ENCODE assay signal across 13 cellular contexts in genomic region chr9:3931996-3932906, GRCh38.
DNase-seq lines count a peak whose midpoint lies in the region; ATAC-seq and TF ChIP-seq lines count a peak whose summit lies in the region.
"Had no signal": no experiment of that assay in that cellular context is flagged by ENCODE, and none has a peak within 500 bp of the region (broad histone marks: within the 10 kb centered on the region; RNA-seq: fewer than 3 reads in every experiment).

No MANE protein-coding gene starts in this region.

- no peaks in the 10 kb centered on the region for H3K36me3 Mint-ChIP-seq in CD14-positive monocyte

- peaks cover 8% of the 10 kb centered on the region for H3K36me3 ChIP-seq in osteoblast (ENCODE audit: insufficient read depth, low read length)
- H3K36me3 ChIP-seq: suprapubic skin had no signal

- peaks cover 14% of the 10 kb centered on the region for H3K4me1 ChIP-seq in osteoblast (ENCODE audit: insufficient read depth, low read length)
- H3K4me1 ChIP-seq: suprapubic skin had no signal

- no peak for TF ChIP-seq CTCF in astrocyte of the spinal cord (IDR thresholded peaks at IDR 0.05; ENCODE audit: low read depth, low read length)
- no peak for TF ChIP-seq CTCF in osteoblast (IDR thresholded peaks at IDR 0.05; ENCODE audit: extremely low read depth, low read depth, low read length)
- no peak for TF ChIP-seq CTCF in CD14-positive monocyte (IDR thresholded peaks at IDR 0.05)

- peaks cover 0 to 4% (median 2%) of the 10 kb centered on the region in 3 donors for H3K27me3 Mint-ChIP-seq in CD14-positive monocyte (ENCODE audit: low read depth in 3 of 3)

- H3K4me3 Mint-ChIP-seq in CD14-positive monocyte, result no peak overlapping the region

- intact Hi-C loops in CD14-positive monocyte (cut with micrococcal nuclease), result no loop called here
- intact Hi-C loops in Right ventricle myocardium superior (cut with DNase I), result no loop called here

- in situ Hi-C loops in astrocyte of the spinal cord (cut with HindIII; ENCODE audit: low sequenced_read_pairs), result no loop called here

- H3K79me2 ChIP-seq in osteoblast (ENCODE audit: insufficient read depth, low read length), result no peaks in the 10 kb centered on the region

- no peaks in the 10 kb centered on the region for H3K9me3 ChIP-seq in osteoblast (ENCODE audit: low read depth, low read length)
- H3K9me3 ChIP-seq: suprapubic skin had no signal

- H3K4me2 ChIP-seq in osteoblast (ENCODE audit: insufficient read depth, low read length), result no peak overlapping the region

- POLR2A ChIA-PET in HEK293T (lab: Yijun Ruan, JAX), result no interaction called here

- ATAC-seq in Right ventricle myocardium superior (ENCODE audit: poor library complexity), result no peak

- no peak overlapping the region for H2AFZ ChIP-seq in osteoblast (ENCODE audit: low read length)

- no peaks in the 10 kb centered on the region for H4K20me1 ChIP-seq in osteoblast (ENCODE audit: insufficient read depth, low read length)

- H3K4me1 Mint-ChIP-seq in CD14-positive monocyte, result no peaks in the 10 kb centered on the region

- no peak overlapping the region for H3K27ac Mint-ChIP-seq in CD14-positive monocyte

- H3K27me3 ChIP-seq in osteoblast (ENCODE audit: insufficient read depth, low read length), result no peaks in the 10 kb centered on the region
- H3K27me3 ChIP-seq: suprapubic skin had no signal

- peaks cover 0 to 3% (median 0%) of the 10 kb centered on the region in 7 donors for H3K9me3 Mint-ChIP-seq in CD14-positive monocyte

- CTCF ChIA-PET in HEK293T (lab: Yijun Ruan, JAX), result no interaction called here

- H3K4me3 ChIP-seq in astrocyte of the spinal cord (ENCODE audit: low read depth, low read length), result no peak overlapping the region
- H3K4me3 ChIP-seq in osteoblast (ENCODE audit: insufficient read depth, low read length), result no peak overlapping the region
- H3K4me3 ChIP-seq: suprapubic skin had no signal

- DNase-seq in ELR (ENCODE audit: low read depth) (peak; percentile 74), HT1080 (ENCODE audit: low read depth) (peak; percentile 10), astrocyte of the spinal cord (ENCODE audit: low read depth, low spot score) (peak; percentile 44), osteoblast (ENCODE audit: insufficient read length, low spot score, missing footprints) (peak; percentile 78), CD14-positive monocyte (ENCODE audit: low spot score) (no peak), Right ventricle myocardium superior (no peak), HEK293T (ENCODE audit: extremely low spot score) (no peak)
- DNase-seq: activated CD8-positive, alpha-beta memory T cell treated with anti-CD3 and anti-CD28 coated beads, Interleukin-2, amount 50 U/mL, for 48 hours; erythroblast; NCI-H1092; NCI-H69; SHP77 had no signal

- H3K27ac ChIP-seq in osteoblast (ENCODE audit: low read depth, low read length), result peak overlapping the region; percentile 19
- H3K27ac ChIP-seq: suprapubic skin had no signal

TF ChIP-seq in HEK293T, 16 proteins besides CTCF, POLR2A, EP300 and RAD21:
- TF ChIP-seq LEF1 (IDR thresholded peaks at IDR 0.05; ENCODE audit: borderline replicate concordance) (no peak), SUZ12 (IDR thresholded peaks at IDR 0.05) (no peak), ZNF384 (IDR thresholded peaks at IDR 0.05) (no peak), BHLHE40 (IDR thresholded peaks at IDR 0.05; ENCODE audit: borderline replicate concordance) (no peak), FOXA1 (IDR thresholded peaks at IDR 0.05) (no peak), ELF4 (IDR thresholded peaks at IDR 0.05) (no peak), NFRKB (IDR thresholded peaks at IDR 0.05) (no peak), CTBP1 (IDR thresholded peaks at IDR 0.05; ENCODE audit: borderline replicate concordance) (no peak), HDGF (IDR thresholded peaks at IDR 0.05; ENCODE audit: borderline replicate concordance) (no peak), FOXM1 (IDR thresholded peaks at IDR 0.05; ENCODE audit: borderline replicate concordance) (no peak), L3MBTL2 (conservative IDR thresholded peaks at IDR 0.05) (no peak), TARDBP (IDR thresholded peaks at IDR 0.05) (no peak), PKNOX1 (IDR thresholded peaks at IDR 0.05) (no peak), SP1 (IDR thresholded peaks at IDR 0.05) (no peak)
TF ChIP-seq in HEK293T: peak in this region for 0.

Comparison
In these comparisons a context has a peak if more than half of its experiments do, and no peak if none do; other contexts are left out.
1. DNase-seq: peak in ELR (single experiment), HT1080 (single experiment), astrocyte of the spinal cord (single experiment) and osteoblast (single experiment); none in CD14-positive monocyte (single experiment), Right ventricle myocardium superior (single experiment) and HEK293T (single experiment).